Comparison of ENCODE assay signal across 1 cellular context in the genomic region with DNA sequence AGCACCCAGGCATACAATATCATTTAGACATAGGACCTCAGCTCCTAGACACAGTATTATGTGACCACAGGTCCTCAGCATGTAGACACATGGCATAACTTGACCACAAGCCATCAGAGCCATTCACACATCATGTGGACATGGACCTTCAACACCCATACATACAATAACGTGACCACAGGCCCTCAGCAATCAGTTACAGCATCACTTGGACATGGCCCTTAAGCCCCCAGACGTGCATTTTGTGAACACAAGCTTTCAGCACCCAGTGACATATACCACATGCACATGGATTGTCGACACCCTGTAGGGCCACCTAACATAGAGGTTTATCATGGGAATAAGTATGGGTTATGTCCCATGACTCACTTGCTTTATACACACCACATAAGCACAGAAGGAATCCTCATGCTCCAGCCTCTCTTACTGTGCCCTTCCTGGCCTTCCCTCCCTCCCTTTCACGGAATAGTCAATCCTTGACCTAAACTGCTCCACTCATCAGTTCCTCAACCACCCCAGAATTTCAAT.
TF ChIP-seq lines count a peak whose summit lies in the region.

No MANE protein-coding gene starts in this region.

TF ChIP-seq in A549, 52 proteins besides CTCF, POLR2A, EP300 and RAD21 (continued from another document):
- TF ChIP-seq, protein P1, sequence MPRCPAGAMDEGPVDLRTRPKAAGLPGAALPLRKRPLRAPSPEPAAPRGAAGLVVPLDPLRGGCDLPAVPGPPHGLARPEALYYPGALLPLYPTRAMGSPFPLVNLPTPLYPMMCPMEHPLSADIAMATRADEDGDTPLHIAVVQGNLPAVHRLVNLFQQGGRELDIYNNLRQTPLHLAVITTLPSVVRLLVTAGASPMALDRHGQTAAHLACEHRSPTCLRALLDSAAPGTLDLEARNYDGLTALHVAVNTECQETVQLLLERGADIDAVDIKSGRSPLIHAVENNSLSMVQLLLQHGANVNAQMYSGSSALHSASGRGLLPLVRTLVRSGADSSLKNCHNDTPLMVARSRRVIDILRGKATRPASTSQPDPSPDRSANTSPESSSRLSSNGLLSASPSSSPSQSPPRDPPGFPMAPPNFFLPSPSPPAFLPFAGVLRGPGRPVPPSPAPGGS (IDR thresholded peaks at IDR 0.05), result no peak
- TF ChIP-seq, protein P2, sequence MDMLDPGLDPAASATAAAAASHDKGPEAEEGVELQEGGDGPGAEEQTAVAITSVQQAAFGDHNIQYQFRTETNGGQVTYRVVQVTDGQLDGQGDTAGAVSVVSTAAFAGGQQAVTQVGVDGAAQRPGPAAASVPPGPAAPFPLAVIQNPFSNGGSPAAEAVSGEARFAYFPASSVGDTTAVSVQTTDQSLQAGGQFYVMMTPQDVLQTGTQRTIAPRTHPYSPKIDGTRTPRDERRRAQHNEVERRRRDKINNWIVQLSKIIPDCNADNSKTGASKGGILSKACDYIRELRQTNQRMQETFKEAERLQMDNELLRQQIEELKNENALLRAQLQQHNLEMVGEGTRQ (IDR thresholded peaks at IDR 0.05), result no peak
- no peak for TF ChIP-seq TP53 (CRISPR knock-in tag; IDR thresholded peaks at IDR 0.05)
- TF ChIP-seq, protein P3, sequence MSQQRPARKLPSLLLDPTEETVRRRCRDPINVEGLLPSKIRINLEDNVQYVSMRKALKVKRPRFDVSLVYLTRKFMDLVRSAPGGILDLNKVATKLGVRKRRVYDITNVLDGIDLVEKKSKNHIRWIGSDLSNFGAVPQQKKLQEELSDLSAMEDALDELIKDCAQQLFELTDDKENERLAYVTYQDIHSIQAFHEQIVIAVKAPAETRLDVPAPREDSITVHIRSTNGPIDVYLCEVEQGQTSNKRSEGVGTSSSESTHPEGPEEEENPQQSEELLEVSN (IDR thresholded peaks at IDR 0.05; ENCODE audit: borderline replicate concordance, low read depth), result no peak
